In the genomic region with DNA sequence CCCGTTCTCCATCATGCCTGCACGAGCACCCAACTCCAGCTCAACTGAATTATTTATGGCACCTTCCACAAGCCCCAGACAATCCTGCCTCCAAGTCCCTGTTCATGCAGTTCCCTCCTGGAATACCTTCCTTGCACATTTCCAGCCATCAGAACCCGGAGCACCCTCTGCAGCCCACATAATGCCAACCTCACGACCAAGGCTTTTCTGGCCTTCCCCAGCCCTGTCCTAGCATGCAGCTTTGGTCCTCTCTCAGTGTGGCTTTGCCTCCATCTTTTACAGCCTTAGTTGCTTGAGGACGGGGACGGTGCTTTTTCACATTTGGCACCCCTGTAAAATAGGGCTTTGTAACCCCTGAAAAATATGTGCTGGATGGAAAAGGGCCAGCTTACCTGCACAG, we compare ENCODE assay signal across 25 cellular contexts. TPM values are rescaled to one million over a fixed set of nuclear protein-coding genes. Genes with fewer than 3 reads are reported as not detected.
DNase-seq lines count a peak whose midpoint lies in the region; ATAC-seq, FAIRE-seq and TF ChIP-seq lines count a peak whose summit lies in the region.
"Had no signal": no experiment of that assay in that cellular context is flagged by ENCODE, and none has a peak within 500 bp of the region (broad histone marks: within the 10 kb centered on the region; RNA-seq: fewer than 3 reads in every experiment).

No MANE protein-coding gene starts in this region.

- TF ChIP-seq POLR2A in GM12892 (IDR thresholded peaks at IDR 0.05; ENCODE audit: low read depth, low read length) = no peak

- H3K27ac Mint-ChIP-seq in natural killer cell = no peak overlapping the region

- H3K4me3 ChIP-seq in right atrium auricular region = no peak overlapping the region
- no peak overlapping the region for H3K4me3 ChIP-seq in Panc1 (ENCODE audit: low read depth in 2 of 2, low read length in 2 of 2)
- H3K4me3 ChIP-seq: A549, SJSA1 had no signal

- H3K4me1 ChIP-seq in right atrium auricular region (peaks cover 0 to 22% of the 10 kb centered on the region in 2 donors), Panc1 (ENCODE audit: control insufficient read depth, insufficient read depth, low read length) (peaks cover 21% of the 10 kb centered on the region)

- no peak overlapping the region for H3K4me3 Mint-ChIP-seq in natural killer cell

- H3K36me3 ChIP-seq in right atrium auricular region (peaks cover 7% of the 10 kb centered on the region), Panc1 (ENCODE audit: control insufficient read depth, insufficient read depth, low read length) (no peaks in the 10 kb centered on the region; the same call in none of the 2 replicates)
- H3K36me3 ChIP-seq: SJSA1 had no signal

- H3K9me3 Mint-ChIP-seq in natural killer cell = no peaks in the 10 kb centered on the region
- H3K9me3 Mint-ChIP-seq: CD4-positive, alpha-beta memory T cell had no signal

- peak; percentile 35 for DNase-seq in cardiac septum (ENCODE audit: low spot score)
- DNase-seq in right atrium auricular region (ENCODE audit: low spot score) = no peak
- DNase-seq in Panc1 (ENCODE audit: low read depth, low spot score) = no peak
- no peak for DNase-seq in AG08395 (ENCODE audit: low spot score)
- no peak for DNase-seq in natural killer cell
- no peak for DNase-seq in GM12892 (ENCODE audit: insufficient read length)
- DNase-seq: Calu3; CD4-positive, alpha-beta memory T cell; DMS153; GOT3; IMR-90; NCI-H1694; NCI-H2081 treated with DMSO at 0.1 percent for 48 hours; NCI-H2171 treated with DMSO at 0.1 percent for 48 hours; NCI-H524 treated with DMSO at 0.1 percent for 48 hours; OCI-M1 had no signal

- peaks cover 5% of the 10 kb centered on the region for H3K36me3 Mint-ChIP-seq in natural killer cell

- in situ Hi-C loops in Panc1 (cut with HindIII; ENCODE audit: low pct_unique_long_range_greater_than_20kb, low sequenced_read_pairs) = no loop called here

- CTCF ChIA-PET in Panc1 (lab: Charles Lee) = no interaction called here

- POLR2A ChIA-PET in Panc1 (lab: Charles Lee) = no interaction called here

- H3K27ac ChIP-seq in right atrium auricular region = no peak overlapping the region
- H3K27ac ChIP-seq in Panc1 (ENCODE audit: low read length) = peak overlapping the region; percentile 8; the same call in 1 of the 2 replicates
- H3K27ac ChIP-seq in layer of hippocampus (ENCODE audit: low read depth, low read length) = peak overlapping the region; percentile 97
- H3K27ac ChIP-seq in temporal lobe (ENCODE audit: low read depth, low read length) = peak overlapping the region; percentile 100
- H3K27ac ChIP-seq: A549, KMS-11, SJSA1 had no signal

- no peaks in the 10 kb centered on the region for H3K9me3 ChIP-seq in right atrium auricular region
- H3K9me3 ChIP-seq in Panc1 (ENCODE audit: control insufficient read depth, insufficient read depth, low read depth, low read length) = no peaks in the 10 kb centered on the region
- H3K9me3 ChIP-seq: A549, SJSA1 had no signal

- no TSS peak for BruUV-seq in Panc1 (replicated peaks; lab: Mats Ljungman, UMichigan)

- intact Hi-C loops in cardiac septum (cut with DNase I) = no loop called here
- intact Hi-C loops in Panc1 (cut with micrococcal nuclease; ENCODE audit: unreplicated experiment) = no loop called here
- intact Hi-C loops in natural killer cell (cut with micrococcal nuclease) = no loop called here

- H3K27me3 Mint-ChIP-seq in natural killer cell (ENCODE audit: low read depth in 2 of 2) = no peaks in the 10 kb centered on the region
- H3K27me3 Mint-ChIP-seq: CD4-positive, alpha-beta memory T cell had no signal

- no peaks in the 10 kb centered on the region for H3K27me3 ChIP-seq in right atrium auricular region
- H3K27me3 ChIP-seq in Panc1 (ENCODE audit: control insufficient read depth, insufficient read depth, low read length) = no peaks in the 10 kb centered on the region
- H3K27me3 ChIP-seq in layer of hippocampus (ENCODE audit: control insufficient read depth, insufficient read depth, low read length) = no peaks in the 10 kb centered on the region
- H3K27me3 ChIP-seq: SJSA1 had no signal

- TF ChIP-seq CTCF in right atrium auricular region (IDR thresholded peaks at IDR 0.05) = no peak
- no peak for TF ChIP-seq CTCF in Panc1 (IDR thresholded peaks at IDR 0.05)
- TF ChIP-seq CTCF in natural killer cell (IDR thresholded peaks at IDR 0.05) = no peak

- ATAC-seq in Panc1 (no peak), natural killer cell (no peak)
- ATAC-seq: A549, HCT116, Right ventricle myocardium inferior had no signal

- FAIRE-seq in GM12892 (lab: Jason Lieb, UNC) = no peak
- FAIRE-seq: A549, GM18507, HTR-8/SVneo had no signal

- peaks cover 23 to 48% of the 10 kb centered on the region in 2 donors for H3K4me1 Mint-ChIP-seq in natural killer cell

RNA-seq across cellular contexts. Expression of gene SLC39A11, which starts 3.2 kb away (rescaled TPM):
- 7.2 TPM for total RNA-seq in cardiac septum
- 10 to 100 TPM in 1 of 2 donors, 1 to 10 TPM in 1; 7.4 to 15.5 TPM for total RNA-seq in right atrium auricular region
- total RNA-seq in Panc1 (2021; ENCODE audit: unreplicated experiment) = 56.1 TPM
- 31.5 TPM for polyA plus RNA-seq in Panc1 (2012; ENCODE audit: insufficient read length)
- total RNA-seq in temporal lobe = 4.9 TPM
- total RNA-seq in natural killer cell = 10 to 100 TPM; 32.6 to 44.9 (median 39.4) TPM
- 11.5 TPM for polyA plus RNA-seq in GM12892 (2012; ENCODE audit: missing spikeins)

Comparison
In these comparisons a context has a peak if more than half of its experiments do, and no peak if none do; other contexts are left out.
1. H3K27ac ChIP-seq: peak in Panc1 (single experiment), layer of hippocampus (single experiment) and temporal lobe (single experiment); none in right atrium auricular region (0 of 2).